8 cellular contexts compared by ENCODE assay signal in genomic region chr10:71837085-71837827, GRCh38. TPM values are rescaled to one million over a fixed set of nuclear protein-coding genes. Genes with fewer than 3 reads are reported as not detected.
A peak's percentile ranks its signal among the peaks of the same experiment; 100 is the strongest.
DNase-seq lines count a peak whose midpoint lies in the region; ATAC-seq and TF ChIP-seq lines count a peak whose summit lies in the region.

No MANE protein-coding gene starts in this region.

- no peaks in the 10 kb centered on the region for H3K27me3 ChIP-seq in tibial artery

- POLR2A ChIA-PET in activated CD4-positive, alpha-beta T cell treated with anti-CD3 and anti-CD28 coated beads for 36 hours (lab: Charles Lee) = no interaction called here

- CTCF ChIA-PET in activated CD4-positive, alpha-beta T cell treated with anti-CD3 and anti-CD28 coated beads for 36 hours (lab: Charles Lee) = interaction anchor here (0.5 to 4.6 kb wide), 10 partner anchors 12 to 547 kb away, joined by 3 to 28 read pairs (median 3); no protein-coding TSS in a partner anchor

- ATAC-seq in activated CD4-positive, alpha-beta T cell treated with anti-CD3 and anti-CD28 coated beads for 36 hours = peak; percentile 65
- no peak for ATAC-seq in activated naive CD8-positive, alpha-beta T cell treated with anti-CD3 and anti-CD28 coated beads, Interleukin-2, amount 50 U/mL, for 24 hours
- ATAC-seq in HG02588 (IDR thresholded peaks at IDR 0.05; ENCODE audit: unreplicated experiment) = no peak

- H3K27me3 Mint-ChIP-seq in activated CD4-positive, alpha-beta T cell treated with anti-CD3 and anti-CD28 coated beads for 36 hours = no peaks in the 10 kb centered on the region
- H3K27me3 Mint-ChIP-seq in activated naive CD8-positive, alpha-beta T cell treated with anti-CD3 and anti-CD28 coated beads, Interleukin-2, amount 50 U/mL, for 24 hours = no peaks in the 10 kb centered on the region

- peak; percentile 52 for DNase-seq in activated CD4-positive, alpha-beta T cell treated with anti-CD3 and anti-CD28 coated beads for 36 hours
- DNase-seq in activated CD4-positive, alpha-beta T cell treated with anti-CD3 and anti-CD28 coated beads, Interleukin-2, amount 50 U/mL, for 48 hours = no peak
- DNase-seq in activated naive CD8-positive, alpha-beta T cell treated with anti-CD3 and anti-CD28 coated beads, Interleukin-2, amount 50 U/mL, for 24 hours = no peak
- DNase-seq in iPS-NIHi7 (ENCODE audit: extremely low spot score) (peak; percentile 71), tibial artery (peak in 1 of 2 donors; percentile 33), NCI-H128 (lab: John Stamatoyannopoulos, UW; ENCODE audit: unreplicated experiment) (no peak), foreskin melanocyte (no peak)

- no peak for TF ChIP-seq CTCF in tibial artery (IDR thresholded peaks at IDR 0.05)

- H3K27ac ChIP-seq in tibial artery = peak overlapping the region; percentile 85

- H3K27ac Mint-ChIP-seq in activated CD4-positive, alpha-beta T cell treated with anti-CD3 and anti-CD28 coated beads for 36 hours = no peak overlapping the region
- H3K27ac Mint-ChIP-seq in activated naive CD8-positive, alpha-beta T cell treated with anti-CD3 and anti-CD28 coated beads, Interleukin-2, amount 50 U/mL, for 24 hours = peak overlapping the region; percentile 43

- H3K36me3 Mint-ChIP-seq in activated CD4-positive, alpha-beta T cell treated with anti-CD3 and anti-CD28 coated beads for 36 hours (ENCODE audit: low read depth) = peaks cover 4% of the 10 kb centered on the region
- H3K36me3 Mint-ChIP-seq in activated naive CD8-positive, alpha-beta T cell treated with anti-CD3 and anti-CD28 coated beads, Interleukin-2, amount 50 U/mL, for 24 hours (ENCODE audit: low read depth) = no peaks in the 10 kb centered on the region

- no peaks in the 10 kb centered on the region for H3K9me3 Mint-ChIP-seq in activated CD4-positive, alpha-beta T cell treated with anti-CD3 and anti-CD28 coated beads for 36 hours (ENCODE audit: low read depth)
- H3K9me3 Mint-ChIP-seq in activated naive CD8-positive, alpha-beta T cell treated with anti-CD3 and anti-CD28 coated beads, Interleukin-2, amount 50 U/mL, for 24 hours = no peaks in the 10 kb centered on the region

- no peaks in the 10 kb centered on the region for H3K9me3 ChIP-seq in tibial artery

- intact Hi-C loops in activated CD4-positive, alpha-beta T cell treated with anti-CD3 and anti-CD28 coated beads for 36 hours (cut with DNase I, micrococcal nuclease) = loop anchor here in 1 of 2 experiments (2.0 kb wide), 1 partner anchor 60 kb away; no protein-coding TSS in a partner anchor
- intact Hi-C loops in tibial artery (cut with DNase I; ENCODE audit: low total_unique reads) = loop anchor here (10.0 kb wide), 1 partner anchor 58 kb away; no protein-coding TSS in a partner anchor

- H3K4me3 Mint-ChIP-seq in activated CD4-positive, alpha-beta T cell treated with anti-CD3 and anti-CD28 coated beads for 36 hours = no peak overlapping the region
- no peak overlapping the region for H3K4me3 Mint-ChIP-seq in activated naive CD8-positive, alpha-beta T cell treated with anti-CD3 and anti-CD28 coated beads, Interleukin-2, amount 50 U/mL, for 24 hours

- peaks cover 2 to 27% (median 3%) of the 10 kb centered on the region in 3 donors for H3K36me3 ChIP-seq in tibial artery

- H3K4me1 ChIP-seq in tibial artery = peaks cover 0 to 83% (median 58%) of the 10 kb centered on the region in 4 donors

- H3K4me3 ChIP-seq in tibial artery = no peak overlapping the region

- peaks cover 56% of the 10 kb centered on the region for H3K4me1 Mint-ChIP-seq in activated CD4-positive, alpha-beta T cell treated with anti-CD3 and anti-CD28 coated beads for 36 hours
- peaks cover 70% of the 10 kb centered on the region for H3K4me1 Mint-ChIP-seq in activated naive CD8-positive, alpha-beta T cell treated with anti-CD3 and anti-CD28 coated beads, Interleukin-2, amount 50 U/mL, for 24 hours

RNA-seq across cellular contexts. Expression of gene PSAP, which starts 13.8 kb away (rescaled TPM):
- 100 to 1,000 TPM; 100 to 109 TPM for total RNA-seq in activated CD4-positive, alpha-beta T cell treated with anti-CD3 and anti-CD28 coated beads for 36 hours

Comparison
In these comparisons a context has a peak if more than half of its experiments do, and no peak if none do; other contexts are left out.
1. DNase-seq: peak in activated CD4-positive, alpha-beta T cell treated with anti-CD3 and anti-CD28 coated beads for 36 hours (single experiment) and iPS-NIHi7 (single experiment); none in activated CD4-positive, alpha-beta T cell treated with anti-CD3 and anti-CD28 coated beads, Interleukin-2, amount 50 U/mL, for 48 hours (0 of 2), activated naive CD8-positive, alpha-beta T cell treated with anti-CD3 and anti-CD28 coated beads, Interleukin-2, amount 50 U/mL, for 24 hours (single experiment), NCI-H128 (single experiment) and foreskin melanocyte (single experiment).